8 cellular contexts compared by ENCODE assay signal in genomic region chr2:102226612-102227351, GRCh38. TPM values are rescaled to one million over a fixed set of nuclear protein-coding genes. Genes with fewer than 3 reads are reported as not detected.
A peak's percentile ranks its signal among the peaks of the same experiment; 100 is the strongest.
DNase-seq lines count a peak whose midpoint lies in the region; ATAC-seq, FAIRE-seq and TF ChIP-seq lines count a peak whose summit lies in the region.

No MANE protein-coding gene starts in this region.

- peak overlapping the region; percentile 90 for H2AFZ ChIP-seq in Loucy (ENCODE audit: low read length)

- no peak for TF ChIP-seq RAD21 in A549 (conservative IDR thresholded peaks at IDR 0.05 in 1 of 2, IDR thresholded peaks at IDR 0.05 in 1 of 2)

- H3K27me3 ChIP-seq in Loucy (ENCODE audit: insufficient read depth, low read length, poor library complexity, severe bottlenecking) (peaks cover 6% of the 10 kb centered on the region), colonic mucosa (no peaks in the 10 kb centered on the region), mucosa of stomach (ENCODE audit: control insufficient read depth, insufficient read depth, low read length) (no peaks in the 10 kb centered on the region)

- H3F3A ChIP-seq in Loucy (ENCODE audit: low read depth) = no peaks in the 10 kb centered on the region

- H3K36me3 ChIP-seq in Loucy (ENCODE audit: insufficient read depth, low read length) = no peaks in the 10 kb centered on the region
- H3K36me3 ChIP-seq in colonic mucosa = no peaks in the 10 kb centered on the region
- H3K36me3 ChIP-seq in mucosa of stomach (ENCODE audit: control insufficient read depth, insufficient read depth, low read length) = no peaks in the 10 kb centered on the region

- H4K20me1 ChIP-seq in Loucy (ENCODE audit: insufficient read depth, low read length, poor library complexity, severe bottlenecking) = no peaks in the 10 kb centered on the region

- DNase-seq in A549 (ENCODE audit: low read depth in 1 of 2, low spot score in 1 of 2) (no peak), colonic mucosa (no peak), foreskin melanocyte (no peak), T1000 (lab: John Stamatoyannopoulos, UW) (no peak), ACHN (no peak)

- no peak for TF ChIP-seq CTCF in A549 (IDR thresholded peaks at IDR 0.05)
- no peak for TF ChIP-seq CTCF in Loucy (conservative IDR thresholded peaks at IDR 0.05; ENCODE audit: low read length)
- no peak for TF ChIP-seq CTCF in colonic mucosa (IDR thresholded peaks at IDR 0.05)

- in situ Hi-C loops in ACHN (cut with HindIII; ENCODE audit: low pct_ligation_motif_present, low pct_unique_long_range_greater_than_20kb, low sequenced_read_pairs) = no loop called here

- peak overlapping the region; percentile 6 for H3K9ac ChIP-seq in Loucy (ENCODE audit: low read depth, low read length, poor library complexity, severe bottlenecking)
- peak overlapping the region in 1 of 2 donors; percentile 42 for H3K9ac ChIP-seq in colonic mucosa (ENCODE audit: low read depth in 2 of 2, low read length in 2 of 2)
- H3K9ac ChIP-seq in mucosa of stomach (ENCODE audit: low read length) = peak overlapping the region; percentile 36

- WGBS in A549 (ENCODE audit: missing lambda C conversion rate) = 72% methylated on average over 6 of the region's 6 CpGs

- FAIRE-seq in A549 (lab: Jason Lieb, UNC) = no peak

- TF ChIP-seq EP300 in A549 (IDR thresholded peaks at IDR 0.05) = no peak

- POLR2A ChIA-PET in A549 (lab: Yijun Ruan, JAX) = no interaction called here

- H3K9me3 ChIP-seq in A549 (no peaks in the 10 kb centered on the region), Loucy (ENCODE audit: insufficient read depth, low read depth, low read length) (no peaks in the 10 kb centered on the region), colonic mucosa (no peaks in the 10 kb centered on the region), mucosa of stomach (ENCODE audit: control insufficient read depth, low read length) (no peaks in the 10 kb centered on the region)

- H3K9me2 ChIP-seq in Loucy (replicated peaks; ENCODE audit: low read depth, low read length) = no peaks in the 10 kb centered on the region

- H3K4me2 ChIP-seq in A549 = peak overlapping the region; percentile 81
- H3K4me2 ChIP-seq in Loucy (ENCODE audit: low read depth, low read length, poor library complexity, severe bottlenecking) = peak overlapping the region; percentile 58

- H3K4me3 ChIP-seq in A549 = no peak overlapping the region
- peak overlapping the region; percentile 40 for H3K4me3 ChIP-seq in Loucy (ENCODE audit: low read length, poor library complexity, severe bottlenecking)
- H3K4me3 ChIP-seq in colonic mucosa = no peak overlapping the region
- H3K4me3 ChIP-seq in mucosa of stomach (ENCODE audit: low read length) = no peak overlapping the region

- TF ChIP-seq POLR2A in A549 (IDR thresholded peaks at IDR 0.05; ENCODE audit: low read length) = no peak

- no peak for ATAC-seq in A549
- no peak for ATAC-seq in HG03139 (IDR thresholded peaks at IDR 0.05; ENCODE audit: unreplicated experiment)

- peaks cover 32% of the 10 kb centered on the region for H3K4me1 ChIP-seq in A549
- peaks cover 24% of the 10 kb centered on the region for H3K4me1 ChIP-seq in Loucy (ENCODE audit: insufficient read depth, low read length, poor library complexity, severe bottlenecking)
- H3K4me1 ChIP-seq in colonic mucosa = no peaks in the 10 kb centered on the region
- H3K4me1 ChIP-seq in mucosa of stomach (ENCODE audit: control insufficient read depth, insufficient read depth, low read length) = peaks cover 25% of the 10 kb centered on the region

- intact Hi-C loops in colonic mucosa (cut with DNase I) = no loop called here

- H3K27ac ChIP-seq in A549 (peak overlapping the region; percentile 88 to 91), colonic mucosa (peak overlapping the region; percentile 91)

- H3K79me2 ChIP-seq in Loucy (ENCODE audit: insufficient read depth, low read length) = no peaks in the 10 kb centered on the region

- CTCF ChIA-PET in A549 (lab: Yijun Ruan, JAX) = interaction anchor here (1.1 kb wide), 1 partner anchor 11 kb away, joined by 3 read pairs; no protein-coding TSS in a partner anchor

TF ChIP-seq in A549, 52 proteins besides CTCF, POLR2A, EP300 and RAD21:
- TF ChIP-seq CHD2 (IDR thresholded peaks at IDR 0.05; ENCODE audit: low read length, partially characterized antibody) = no peak
- no peak for TF ChIP-seq HOXA7 (CRISPR knock-in tag; IDR thresholded peaks at IDR 0.05)
- TF ChIP-seq SMC3 (IDR thresholded peaks at IDR 0.05) = no peak
- TF ChIP-seq JUN (IDR thresholded peaks at IDR 0.05) = no peak
- TF ChIP-seq BCL3 (IDR thresholded peaks at IDR 0.05) = no peak
- TF ChIP-seq CEBPB (IDR thresholded peaks at IDR 0.05) = no peak
- no peak for TF ChIP-seq CHD4 (IDR thresholded peaks at IDR 0.05; ENCODE audit: borderline replicate concordance)
- no peak for TF ChIP-seq HMGXB4 (CRISPR knock-in tag; IDR thresholded peaks at IDR 0.05; ENCODE audit: borderline replicate concordance)
- no peak for TF ChIP-seq FOSB (CRISPR knock-in tag; IDR thresholded peaks at IDR 0.05)
- no peak for TF ChIP-seq SREBF2 (IDR thresholded peaks at IDR 0.05)
- no peak for TF ChIP-seq PHF8 (IDR thresholded peaks at IDR 0.05; ENCODE audit: borderline replicate concordance, low read depth)
- TF ChIP-seq TP53 (CRISPR knock-in tag; IDR thresholded peaks at IDR 0.05) = no peak
- no peak for TF ChIP-seq NFE2L2 (conservative IDR thresholded peaks at IDR 0.05; ENCODE audit: low read length)
- TF ChIP-seq HOXB13 (CRISPR knock-in tag; IDR thresholded peaks at IDR 0.05; ENCODE audit: low read depth) = no peak

RNA-seq across cellular contexts. Expression of gene IL1RL2, which starts 40.0 kb away (rescaled TPM):
- polyA plus RNA-seq in A549 (2011; rRNA removed) (not detected in 2 replicates), A549 (2017; fragmentation: RNase III; extraction: RNeasy Plus Mini Kit Qiagen cat#74134 plus additional on column Dnase treatment) (0.05 TPM in 1 of 3 replicates, not detected in the others)
- not detected in 2 replicates for polyA plus RNA-seq in A549 (2012; cell fraction: cytosol; rRNA removed)
- polyA plus RNA-seq in A549 (2012; cell fraction: nucleus; rRNA removed) = not detected in 2 replicates
- 0.33 TPM in 1 of 2 replicates, not detected in the other for polyA minus RNA-seq in A549 (2011; rRNA and poly(A)+ RNA removed)
- total RNA-seq in colonic mucosa = 1 to 10 TPM; 1.9 to 2.8 TPM
